ENCODE assay signal across 8 cellular contexts in genomic region chr12:48106574-48107251, GRCh38. TPM values are rescaled to one million over a fixed set of nuclear protein-coding genes. Genes with fewer than 3 reads are reported as not detected.
DNase-seq lines count a peak whose midpoint lies in the region; TF ChIP-seq lines count a peak whose summit lies in the region.

No MANE protein-coding gene starts in this region.

- H3F3A ChIP-seq in Loucy (ENCODE audit: low read depth) = no peaks in the 10 kb centered on the region

- H3K4me1 ChIP-seq in Loucy (ENCODE audit: insufficient read depth, low read length, poor library complexity, severe bottlenecking) (peaks cover 28% of the 10 kb centered on the region), neutrophil (ENCODE audit: control insufficient read depth in 1 of 2, insufficient read depth in 1 of 2, low read depth in 1 of 2, low read length in 1 of 2) (peaks cover 13 to 18% of the 10 kb centered on the region in 2 experiments)
- H3K4me1 ChIP-seq in effector memory CD4-positive, alpha-beta T cell (ENCODE audit: control insufficient read depth, insufficient read depth, low read length, poor library complexity, severe bottlenecking) = peaks cover 20% of the 10 kb centered on the region

- peak overlapping the region; percentile 98 for H3K27ac Mint-ChIP-seq in Calu3 (ENCODE audit: unreplicated experiment)

- peak overlapping the region; percentile 98 for H3K27ac ChIP-seq in effector memory CD4-positive, alpha-beta T cell (ENCODE audit: insufficient read depth, low read length, poor library complexity, severe bottlenecking)
- peak overlapping the region; percentile 86 for H3K27ac ChIP-seq in neutrophil

- intact Hi-C loops in Calu3 (cut with micrococcal nuclease; ENCODE audit: unreplicated experiment) = no loop called here

- peak overlapping the region; percentile 86 for H3K9ac ChIP-seq in Loucy (ENCODE audit: low read depth, low read length, poor library complexity, severe bottlenecking)

- peak overlapping the region; percentile 96 for H2AFZ ChIP-seq in Loucy (ENCODE audit: low read length)

- no peaks in the 10 kb centered on the region for H3K9me2 ChIP-seq in Loucy (replicated peaks; ENCODE audit: low read depth, low read length)

- peaks cover 18% of the 10 kb centered on the region for H4K20me1 ChIP-seq in Loucy (ENCODE audit: insufficient read depth, low read length, poor library complexity, severe bottlenecking)

- no peaks in the 10 kb centered on the region for H3K9me3 Mint-ChIP-seq in Calu3 (ENCODE audit: low read depth, unreplicated experiment)

- H3K4me3 Mint-ChIP-seq in Calu3 (ENCODE audit: low read depth, unreplicated experiment) = peak overlapping the region; percentile 98

- CTCF ChIA-PET in Calu3 (lab: Charles Lee) = interaction anchor here (1.9 kb wide), 1 partner anchor 12 kb away, joined by 6 read pairs; the partner anchor contains the start of gene PFKM

- peaks cover 25% of the 10 kb centered on the region for H3K36me3 Mint-ChIP-seq in Calu3 (ENCODE audit: insufficient read depth, unreplicated experiment)

- TF ChIP-seq CTCF in Calu3 (IDR thresholded peaks at IDR 0.05; ENCODE audit: unreplicated experiment) = no peak
- no peak for TF ChIP-seq CTCF in Loucy (conservative IDR thresholded peaks at IDR 0.05; ENCODE audit: low read length)
- TF ChIP-seq CTCF in neutrophil (IDR thresholded peaks at IDR 0.05) = no peak

- H3K4me1 Mint-ChIP-seq in Calu3 (ENCODE audit: low read depth, unreplicated experiment) = peaks cover 21% of the 10 kb centered on the region

- TSS peak; percentile 64 for BruUV-seq in Calu3 (replicated peaks; lab: Mats Ljungman, UMichigan)

- H3K27me3 Mint-ChIP-seq in Calu3 (ENCODE audit: unreplicated experiment) = no peaks in the 10 kb centered on the region

- H3K4me2 ChIP-seq in Loucy (ENCODE audit: low read depth, low read length, poor library complexity, severe bottlenecking) = peak overlapping the region; percentile 97

- no peak for DNase-seq in Calu3
- DNase-seq in effector memory CD4-positive, alpha-beta T cell = no peak
- no peak for DNase-seq in stimulated activated naive CD4-positive, alpha-beta T cell (lab: John Stamatoyannopoulos, UW)
- no peak for DNase-seq in COLO829 (ENCODE audit: low spot score)
- no peak for DNase-seq in ureter (ENCODE audit: low spot score)
- DNase-seq in NCI-H446 (lab: John Stamatoyannopoulos, UW) = no peak

- H3K27me3 ChIP-seq in Loucy (ENCODE audit: insufficient read depth, low read length, poor library complexity, severe bottlenecking) (no peaks in the 10 kb centered on the region), neutrophil (peaks cover 40% of the 10 kb centered on the region)
- no peaks in the 10 kb centered on the region for H3K27me3 ChIP-seq in effector memory CD4-positive, alpha-beta T cell (replicated peaks; ENCODE audit: control insufficient read depth, insufficient read depth, low read length, poor library complexity, severe bottlenecking)

- H3K36me3 ChIP-seq in Loucy (ENCODE audit: insufficient read depth, low read length) (no peaks in the 10 kb centered on the region), neutrophil (peaks cover 2% of the 10 kb centered on the region)
- no peaks in the 10 kb centered on the region for H3K36me3 ChIP-seq in effector memory CD4-positive, alpha-beta T cell (ENCODE audit: control insufficient read depth, insufficient read depth, low read length)

- H3K4me3 ChIP-seq in Loucy (ENCODE audit: low read length, poor library complexity, severe bottlenecking) (peak overlapping the region; percentile 88), neutrophil (ENCODE audit: low read depth in 1 of 2, low read length in 1 of 2) (peak overlapping the region; percentile 90 to 94)
- H3K4me3 ChIP-seq in effector memory CD4-positive, alpha-beta T cell (ENCODE audit: insufficient read depth, low read depth, low read length, poor library complexity, severe bottlenecking) = peak overlapping the region; percentile 87

- H3K9me3 ChIP-seq in Loucy (ENCODE audit: insufficient read depth, low read depth, low read length) (no peaks in the 10 kb centered on the region), neutrophil (no peaks in the 10 kb centered on the region)
- no peaks in the 10 kb centered on the region for H3K9me3 ChIP-seq in effector memory CD4-positive, alpha-beta T cell (ENCODE audit: control insufficient read depth, low read length)

- peaks cover 44% of the 10 kb centered on the region for H3K79me2 ChIP-seq in Loucy (ENCODE audit: insufficient read depth, low read length)

RNA-seq across cellular contexts. Expression of gene SENP1, which starts 0.8 kb away (rescaled TPM):
- total RNA-seq in Calu3 (2022) (15.6 and 17.7 TPM in 2 replicates), ureter (32.3 TPM)

RNA-seq across cellular contexts. Expression of gene PFKM, which starts 12.5 kb away (rescaled TPM):
- 33.3 and 39.4 TPM in 2 replicates for total RNA-seq in Calu3 (2022)
- total RNA-seq in ureter = 55.1 TPM

RNA-seq across cellular contexts. Expression of gene ASB8, which starts 50.6 kb away (rescaled TPM):
- total RNA-seq in Calu3 (2022) (19.2 and 20.4 TPM in 2 replicates), ureter (51.1 TPM)
